In genomic region chr3:59600631-59601030, GRCh38 we compare ENCODE assay signal across 8 cellular contexts.
"Had no signal": no experiment of that assay in that cellular context is flagged by ENCODE, and none has a peak within 500 bp of the region (broad histone marks: within the 10 kb centered on the region; RNA-seq: fewer than 3 reads in every experiment).

No MANE protein-coding gene starts in this region.

- H3K27ac Mint-ChIP-seq: IgD-negative memory B cell had no signal

- H3K9me3 Mint-ChIP-seq: IgD-negative memory B cell had no signal

- FAIRE-seq: HepG2, HTR-8/SVneo, K562 had no signal

- H3K4me3 ChIP-seq: K562 had no signal

- DNase-seq: IMR-90, KBM-7, KG1 had no signal

- H3K27ac ChIP-seq: HL-60 had no signal

- H3K4me3 Mint-ChIP-seq: IgD-negative memory B cell had no signal

- ATAC-seq: HepG2, K562 had no signal

- H3K4me1 Mint-ChIP-seq: IgD-negative memory B cell had no signal
